Comparison of ENCODE assay signal across 18 cellular contexts in genomic region chr14:65485516-65485915, GRCh38.
"Had no signal": no experiment of that assay in that cellular context is flagged by ENCODE, and none has a peak within 500 bp of the region (broad histone marks: within the 10 kb centered on the region; RNA-seq: fewer than 3 reads in every experiment).

No MANE protein-coding gene starts in this region.

- H3K27ac ChIP-seq: ascending aorta, colonic mucosa, gastroesophageal sphincter had no signal

- DNase-seq: activated CD4-positive, alpha-beta T cell treated with anti-CD3 and anti-CD28 coated beads for 1 hour; activated CD4-positive, alpha-beta T cell treated with anti-CD3 and anti-CD28 coated beads, Interleukin-2, amount 50 U/mL, for 4 hours; activated naive CD4-positive, alpha-beta T cell treated with Interleukin-2 at 50 U/mL for 16 hours; activated T-cell treated with anti-CD3 and anti-CD28 coated beads for 4 hours; colonic mucosa; effector memory CD4-positive, alpha-beta T cell; mucosa of descending colon; naive thymus-derived CD4-positive, alpha-beta T cell; posterior cingulate gyrus; retina; SK-N-SH; stimulated activated CD4-positive, alpha-beta T cell treated with anti-CD3 and anti-CD28 coated beads, Interleukin-12 subunit alpha, Interleukin-12 subunit beta, amount 100 ng/mL, for 4 hours; stimulated activated CD4-positive, alpha-beta T cell treated with anti-CD3 and anti-CD28 coated beads, Interleukin-2, amount 100 ng/mL, for 24 hours; T-cell; T-helper 9 cell had no signal

- H3K4me2 ChIP-seq: SK-N-SH had no signal

- H3K4me3 Mint-ChIP-seq: T-cell had no signal

- H3K9ac ChIP-seq: SK-N-SH had no signal

- H3K4me3 ChIP-seq: ascending aorta, colonic mucosa, gastroesophageal sphincter, mucosa of descending colon had no signal

- H3K27me3 ChIP-seq: ascending aorta, colonic mucosa, gastroesophageal sphincter had no signal

- H3K27me3 Mint-ChIP-seq: naive thymus-derived CD4-positive, alpha-beta T cell; T-cell had no signal

- H3K9me3 Mint-ChIP-seq: T-cell had no signal

- H3K4me1 ChIP-seq: ascending aorta, colonic mucosa had no signal

- H3K36me3 ChIP-seq: ascending aorta, colonic mucosa, gastroesophageal sphincter had no signal

- ATAC-seq: gastroesophageal sphincter; left lobe of liver; mucosa of descending colon; naive thymus-derived CD4-positive, alpha-beta T cell; T-cell had no signal

- H3K27ac Mint-ChIP-seq: T-cell had no signal
